16 cellular contexts compared by ENCODE assay signal in genomic region chr15:74395319-74396145, GRCh38. TPM values are rescaled to one million over a fixed set of nuclear protein-coding genes. Genes with fewer than 3 reads are reported as not detected.
A peak's percentile ranks its signal among the peaks of the same experiment; 100 is the strongest.
DNase-seq lines count a peak whose midpoint lies in the region; ATAC-seq and TF ChIP-seq lines count a peak whose summit lies in the region.
"Had no signal": no experiment of that assay in that cellular context is flagged by ENCODE, and none has a peak within 500 bp of the region (broad histone marks: within the 10 kb centered on the region; RNA-seq: fewer than 3 reads in every experiment).

No MANE protein-coding gene starts in this region.

- peak overlapping the region; percentile 63 for H3K4me3 Mint-ChIP-seq in stimulated activated memory B cell treated with anti-CD40 and anti-IgM and Interleukin-4, amounts not matched to agents 10 μg/mL and 1 μg/mL and 100 μg/mL, for 72 hours
- H3K4me3 Mint-ChIP-seq in CD4-positive, alpha-beta memory T cell: no peak overlapping the region
- H3K4me3 Mint-ChIP-seq: mesothelial cell of epicardium had no signal

- no peak for TF ChIP-seq POLR2A in NB4 (IDR thresholded peaks at IDR 0.05; ENCODE audit: extremely low read depth, insufficient read length)

- ATAC-seq in activated naive CD4-positive, alpha-beta T cell treated with anti-CD3 and anti-CD28 coated beads, Interleukin-2, amount 50 U/mL, for 72 hours: no peak
- no peak for ATAC-seq in stimulated activated memory B cell treated with anti-CD40 and anti-IgM and Interleukin-4, amounts not matched to agents 10 μg/mL and 1 μg/mL and 100 μg/mL, for 72 hours
- ATAC-seq in GM18907 (IDR thresholded peaks at IDR 0.05; ENCODE audit: unreplicated experiment): no peak

- no peaks in the 10 kb centered on the region for H3K36me3 Mint-ChIP-seq in activated naive CD4-positive, alpha-beta T cell treated with anti-CD3 and anti-CD28 coated beads, Interleukin-2, amount 50 U/mL, for 72 hours
- no peaks in the 10 kb centered on the region for H3K36me3 Mint-ChIP-seq in stimulated activated memory B cell treated with anti-CD40 and anti-IgM and Interleukin-4, amounts not matched to agents 10 μg/mL and 1 μg/mL and 100 μg/mL, for 72 hours
- no peaks in the 10 kb centered on the region for H3K36me3 Mint-ChIP-seq in CD4-positive, alpha-beta memory T cell
- H3K36me3 Mint-ChIP-seq: mesothelial cell of epicardium had no signal

- H3K4me1 ChIP-seq in CD4-positive, alpha-beta memory T cell (ENCODE audit: insufficient read depth, low read length): peaks cover 12% of the 10 kb centered on the region
- H3K4me1 ChIP-seq: ascending aorta, upper lobe of right lung had no signal

- TF ChIP-seq CTCF in NB4 (IDR thresholded peaks at IDR 0.05; ENCODE audit: low read depth, low read length): no peak

- H3K27ac Mint-ChIP-seq in activated naive CD4-positive, alpha-beta T cell treated with anti-CD3 and anti-CD28 coated beads, Interleukin-2, amount 50 U/mL, for 72 hours: peak overlapping the region; percentile 73 to 99
- peak overlapping the region; percentile 94 for H3K27ac Mint-ChIP-seq in stimulated activated memory B cell treated with anti-CD40 and anti-IgM and Interleukin-4, amounts not matched to agents 10 μg/mL and 1 μg/mL and 100 μg/mL, for 72 hours
- peak overlapping the region in 2 of 7 donors; percentile 36 to 41 for H3K27ac Mint-ChIP-seq in CD4-positive, alpha-beta memory T cell
- H3K27ac Mint-ChIP-seq: mesothelial cell of epicardium had no signal

- H3K27me3 ChIP-seq in CD4-positive, alpha-beta memory T cell (ENCODE audit: insufficient read depth, low read length): no peaks in the 10 kb centered on the region
- H3K27me3 ChIP-seq: ascending aorta, upper lobe of right lung had no signal

- no peaks in the 10 kb centered on the region for H3K27me3 Mint-ChIP-seq in stimulated activated memory B cell treated with anti-CD40 and anti-IgM and Interleukin-4, amounts not matched to agents 10 μg/mL and 1 μg/mL and 100 μg/mL, for 72 hours
- no peaks in the 10 kb centered on the region for H3K27me3 Mint-ChIP-seq in CD4-positive, alpha-beta memory T cell

- H3K36me3 ChIP-seq in CD4-positive, alpha-beta memory T cell (ENCODE audit: insufficient read depth, low read length): no peaks in the 10 kb centered on the region
- H3K36me3 ChIP-seq: ascending aorta, upper lobe of right lung had no signal

- intact Hi-C loops in CD4-positive, alpha-beta memory T cell (cut with micrococcal nuclease): no loop called here

- H3K9me3 Mint-ChIP-seq in activated naive CD4-positive, alpha-beta T cell treated with anti-CD3 and anti-CD28 coated beads, Interleukin-2, amount 50 U/mL, for 72 hours: no peaks in the 10 kb centered on the region
- no peaks in the 10 kb centered on the region for H3K9me3 Mint-ChIP-seq in stimulated activated memory B cell treated with anti-CD40 and anti-IgM and Interleukin-4, amounts not matched to agents 10 μg/mL and 1 μg/mL and 100 μg/mL, for 72 hours
- no peaks in the 10 kb centered on the region for H3K9me3 Mint-ChIP-seq in CD4-positive, alpha-beta memory T cell
- H3K9me3 Mint-ChIP-seq: mesothelial cell of epicardium had no signal

- CTCF ChIA-PET in CD4-positive, alpha-beta memory T cell (lab: Charles Lee; ENCODE audit: partially characterized antibody): interaction anchor here (1.6 to 2.1 kb wide), 3 partner anchors 11 to 45 kb away, joined by 4 to 8 read pairs (median 6); no protein-coding TSS in a partner anchor

- H3K4me1 Mint-ChIP-seq in stimulated activated memory B cell treated with anti-CD40 and anti-IgM and Interleukin-4, amounts not matched to agents 10 μg/mL and 1 μg/mL and 100 μg/mL, for 72 hours: peaks cover 92% of the 10 kb centered on the region
- peaks cover 3 to 10% (median 9%) of the 10 kb centered on the region in 4 donors for H3K4me1 Mint-ChIP-seq in CD4-positive, alpha-beta memory T cell

- H3K27ac ChIP-seq in epithelial cell of prostate: peak overlapping the region; percentile 96
- H3K27ac ChIP-seq in CD4-positive, alpha-beta memory T cell (ENCODE audit: low read depth, low read length): no peak overlapping the region
- H3K27ac ChIP-seq: ascending aorta, upper lobe of right lung had no signal

- no peak overlapping the region for H3K4me3 ChIP-seq in NB4 (ENCODE audit: low read depth, low read length)
- no peak overlapping the region for H3K4me3 ChIP-seq in CD4-positive, alpha-beta memory T cell (ENCODE audit: low read length in 2 of 2)
- H3K4me3 ChIP-seq: ascending aorta, upper lobe of right lung had no signal

- POLR2A ChIA-PET in CD4-positive, alpha-beta memory T cell (lab: Charles Lee; ENCODE audit: partially characterized antibody): interaction anchor here (1.2 kb wide), 1 partner anchor 14 kb away, joined by 3 read pairs; no protein-coding TSS in a partner anchor

- DNase-seq in activated naive CD4-positive, alpha-beta T cell treated with anti-CD3 and anti-CD28 coated beads, Interleukin-2, amount 50 U/mL, for 72 hours (ENCODE audit: low spot score in 2 of 2): no peak
- DNase-seq in activated naive CD4-positive, alpha-beta T cell treated with anti-CD3 and anti-CD28 coated beads, Interleukin-2, amount 50 U/mL, for 16 hours: no peak
- DNase-seq in NB4 (ENCODE audit: low read depth) (peak; percentile 38), epithelial cell of prostate (ENCODE audit: low read depth, low spot score) (no peak), occipital lobe (lab: John Stamatoyannopoulos, UW) (no peak)
- DNase-seq in CD4-positive, alpha-beta memory T cell: no peak
- DNase-seq: dermis blood vessel endothelial cell, NCI-H2081, NCI-H748 treated with DMSO at 0.1 percent for 48 hours, posterior cingulate gyrus, SHP77, upper lobe of right lung had no signal

- H3K9me3 ChIP-seq in CD4-positive, alpha-beta memory T cell (ENCODE audit: control insufficient read depth in 1 of 2, low read length in 2 of 2): no peaks in the 10 kb centered on the region
- H3K9me3 ChIP-seq: ascending aorta, upper lobe of right lung had no signal

RNA-seq across cellular contexts. Expression of gene CYP11A1, which starts 28.1 kb away (rescaled TPM):
- under 1 TPM in 1 of 2 donors, not detected in 1; 0.59 TPM for total RNA-seq in activated naive CD4-positive, alpha-beta T cell treated with anti-CD3 and anti-CD28 coated beads, Interleukin-2, amount 50 U/mL, for 72 hours
- not detected for total RNA-seq in occipital lobe
- total RNA-seq in CD4-positive, alpha-beta memory T cell: not detected
- not detected for polyA plus RNA-seq in CD4-positive, alpha-beta memory T cell
- total RNA-seq: dermis blood vessel endothelial cell had no signal

RNA-seq across cellular contexts. Expression of gene SEMA7A, which starts 38.2 kb away (rescaled TPM):
- total RNA-seq in activated naive CD4-positive, alpha-beta T cell treated with anti-CD3 and anti-CD28 coated beads, Interleukin-2, amount 50 U/mL, for 72 hours: 10 to 100 TPM; 47.8 to 53.6 TPM
- total RNA-seq in occipital lobe: 51.5 TPM
- total RNA-seq in CD4-positive, alpha-beta memory T cell: 1 to 10 TPM; 1.2 to 1.9 TPM
- polyA plus RNA-seq in CD4-positive, alpha-beta memory T cell: under 1 TPM in 1 of 2 donors, not detected in 1; 0.10 TPM

Comparison
In these comparisons a context has a peak if more than half of its experiments do, and no peak if none do; other contexts are left out.
1. RNA of gene SEMA7A, which starts 38.2 kb away (total RNA-seq): 47.8 to 53.6 TPM in activated naive CD4-positive, alpha-beta T cell treated with anti-CD3 and anti-CD28 coated beads, Interleukin-2, amount 50 U/mL, for 72 hours and 51.5 TPM in occipital lobe (single experiment); 1.2 to 1.9 TPM in CD4-positive, alpha-beta memory T cell; every median in the first group is over 10 times any median in the second.